In the genomic region with DNA sequence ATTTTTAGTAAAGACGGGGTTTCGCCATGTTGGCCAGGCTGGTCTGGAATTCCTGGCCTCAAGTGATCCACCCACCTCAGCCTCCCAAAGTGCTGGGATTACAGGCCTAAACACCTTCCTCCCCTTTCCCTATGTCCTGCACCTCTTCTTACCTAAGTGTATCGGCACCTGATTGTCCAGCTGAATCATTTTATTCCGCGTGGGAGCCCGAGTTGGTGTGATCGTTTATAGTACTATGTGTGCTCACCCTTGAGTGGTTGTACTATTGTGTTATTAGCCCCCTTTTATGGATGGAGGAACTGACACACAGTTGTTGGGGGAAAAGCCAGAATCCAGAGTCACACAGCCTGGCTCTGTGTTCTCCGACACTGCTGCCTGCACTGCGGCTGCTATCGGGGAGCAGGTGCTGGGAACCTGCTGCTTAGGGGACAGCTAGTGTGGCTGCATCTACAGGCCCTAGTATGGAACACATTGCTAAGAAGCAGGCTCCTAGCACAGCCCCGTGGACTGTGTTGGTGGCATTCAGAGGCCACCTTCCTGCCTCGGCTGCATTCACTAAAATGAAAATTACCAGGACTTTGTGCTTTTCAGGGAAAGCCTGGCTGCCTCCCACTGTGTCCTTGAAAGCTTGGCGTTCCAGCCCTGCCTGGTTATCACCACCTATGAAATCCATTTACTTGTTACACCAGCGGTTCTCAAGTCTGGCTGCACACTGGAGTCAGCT, we compare ENCODE assay signal across 17 cellular contexts. TPM values are rescaled to one million over a fixed set of nuclear protein-coding genes. Genes with fewer than 3 reads are reported as not detected.
DNase-seq lines count a peak whose midpoint lies in the region; ATAC-seq, FAIRE-seq and TF ChIP-seq lines count a peak whose summit lies in the region.
"Had no signal": no experiment of that assay in that cellular context is flagged by ENCODE, and none has a peak within 500 bp of the region (broad histone marks: within the 10 kb centered on the region; RNA-seq: fewer than 3 reads in every experiment).

No MANE protein-coding gene starts in this region.

- whole genome bisulfite sequencing in mesodermal cell (ENCODE audit: insufficient coverage in 2 of 2), 2 experiments = 90% methylated on average over 9 to 11 of the region's 14 CpGs

- H3K27me3 Mint-ChIP-seq in activated CD4-positive, alpha-beta memory T cell treated with anti-CD3 and anti-CD28 coated beads, Interleukin-2, amount 10 ng/mL, durations not matched to agents 7 days and 5 days = no peaks in the 10 kb centered on the region
- H3K27me3 Mint-ChIP-seq: naive B cell had no signal

- FAIRE-seq in GM12892 (lab: Jason Lieb, UNC) = no peak
- FAIRE-seq: urothelium cell line had no signal

- TF ChIP-seq POLR2A in GM12892 (IDR thresholded peaks at IDR 0.05; ENCODE audit: low read depth, low read length) = peak; percentile 59

- TF ChIP-seq CTCF in AG04450 (IDR thresholded peaks at IDR 0.05; ENCODE audit: low read depth, low read length) (no peak), coronary artery (IDR thresholded peaks at IDR 0.05) (no peak)

- H3K27me3 ChIP-seq in AG04450 (ENCODE audit: control insufficient read depth, insufficient read depth, low read length) = no peaks in the 10 kb centered on the region
- H3K27me3 ChIP-seq: right atrium auricular region had no signal

- H3K4me1 ChIP-seq in mesodermal cell (ENCODE audit: control insufficient read depth, insufficient read depth, low read length, poor library complexity, severe bottlenecking) = peaks cover 41% of the 10 kb centered on the region

- peaks cover 38% of the 10 kb centered on the region for H3K36me3 ChIP-seq in mesodermal cell (ENCODE audit: control insufficient read depth, insufficient read depth, low read length)

- peak overlapping the region; percentile 10 for H3K27ac Mint-ChIP-seq in activated CD4-positive, alpha-beta memory T cell treated with anti-CD3 and anti-CD28 coated beads, Interleukin-2, amount 10 ng/mL, durations not matched to agents 7 days and 5 days

- CTCF ChIA-PET in AG04450 (lab: Charles Lee) = interaction anchor here (2.1 to 11.2 kb wide), 2 partner anchors 6 to 10 kb away, joined by 5 to 82 read pairs; no protein-coding TSS in a partner anchor
- CTCF ChIA-PET in activated CD4-positive, alpha-beta memory T cell treated with anti-CD3 and anti-CD28 coated beads, Interleukin-2, amount 10 ng/mL, durations not matched to agents 7 days and 5 days (lab: Charles Lee) = interaction anchor here (0.8 to 7.6 kb wide), 5 partner anchors 8 to 148 kb away, joined by 3 to 72 read pairs (median 15); partner anchors contain the start of gene ENO1

- POLR2A ChIA-PET in AG04450 (lab: Yijun Ruan, JAX) = interaction anchor here (1.3 to 2.7 kb wide), 5 partner anchors 8 to 148 kb away, joined by 3 to 12 read pairs (median 7); no protein-coding TSS in a partner anchor
- POLR2A ChIA-PET in activated CD4-positive, alpha-beta memory T cell treated with anti-CD3 and anti-CD28 coated beads, Interleukin-2, amount 10 ng/mL, durations not matched to agents 7 days and 5 days (lab: Charles Lee) = interaction anchor here (0.6 to 14.5 kb wide), 9 partner anchors 8 to 218 kb away, joined by 3 to 221 read pairs (median 4); partner anchors contain the start of gene ENO1

- H3K4me3 ChIP-seq in AG04450 (ENCODE audit: low read depth, low read length) = no peak overlapping the region
- no peak overlapping the region for H3K4me3 ChIP-seq in mesodermal cell (ENCODE audit: extremely low read depth, insufficient read depth, low read length, poor library complexity, severe bottlenecking)
- no peak overlapping the region for H3K4me3 ChIP-seq in coronary artery
- H3K4me3 ChIP-seq: right atrium auricular region had no signal

- no peak for DNase-seq in AG04450 (ENCODE audit: low read depth, low spot score)
- no peak for DNase-seq in GM12892 (ENCODE audit: insufficient read length)
- no peak for DNase-seq in activated CD4-positive, alpha-beta memory T cell treated with anti-CD3 and anti-CD28 coated beads, Interleukin-2, amount 10 ng/mL, durations not matched to agents 7 days and 5 days
- DNase-seq in coronary artery (ENCODE audit: low spot score) = no peak
- DNase-seq: activated CD4-positive, alpha-beta T cell treated with anti-CD3 and anti-CD28 coated beads, Interleukin-2, amount 50 U/mL, for 1 hour; activated gamma-delta T cell treated with Interleukin-2 at 50 U/mL for 16 hours; caudate nucleus; EL; Kasumi-1; naive B cell; NCI-H187; NCI-H526 had no signal

- peaks cover 36% of the 10 kb centered on the region for H3K4me1 Mint-ChIP-seq in activated CD4-positive, alpha-beta memory T cell treated with anti-CD3 and anti-CD28 coated beads, Interleukin-2, amount 10 ng/mL, durations not matched to agents 7 days and 5 days

- H3K36me3 Mint-ChIP-seq in activated CD4-positive, alpha-beta memory T cell treated with anti-CD3 and anti-CD28 coated beads, Interleukin-2, amount 10 ng/mL, durations not matched to agents 7 days and 5 days (ENCODE audit: low read depth) = peaks cover 52% of the 10 kb centered on the region

- ATAC-seq in HG03460 (IDR thresholded peaks at IDR 0.05; ENCODE audit: unreplicated experiment) = no peak
- no peak for ATAC-seq in GM18873 (IDR thresholded peaks at IDR 0.05; ENCODE audit: low FRiP score, unreplicated experiment)

- no peaks in the 10 kb centered on the region for H3K9me3 Mint-ChIP-seq in activated CD4-positive, alpha-beta memory T cell treated with anti-CD3 and anti-CD28 coated beads, Interleukin-2, amount 10 ng/mL, durations not matched to agents 7 days and 5 days

- H3K27ac ChIP-seq in AG04450 (ENCODE audit: low read depth, low read length) (peak overlapping the region; percentile 39), mesodermal cell (ENCODE audit: low read depth, low read length, severe bottlenecking) (peak overlapping the region; percentile 88), coronary artery (peak overlapping the region in 1 of 2 donors; percentile 39)

- no peaks in the 10 kb centered on the region; the same call in 1 of the 2 replicates for H3K9me3 ChIP-seq in AG04450 (ENCODE audit: control insufficient read depth, insufficient read depth, low read length)
- no peaks in the 10 kb centered on the region for H3K9me3 ChIP-seq in mesodermal cell (ENCODE audit: control insufficient read depth, low read length)
- H3K9me3 ChIP-seq: right atrium auricular region had no signal

- no peak overlapping the region for H3K4me3 Mint-ChIP-seq in activated CD4-positive, alpha-beta memory T cell treated with anti-CD3 and anti-CD28 coated beads, Interleukin-2, amount 10 ng/mL, durations not matched to agents 7 days and 5 days

RNA-seq across cellular contexts. Expression of gene ENO1, which starts 21.6 kb away (rescaled TPM):
- polyA plus RNA-seq in AG04450 (2011; rRNA removed) = 1,423 and 1,563 TPM in 2 replicates
- polyA minus RNA-seq in AG04450 (2011; rRNA and poly(A)+ RNA removed) = 1,479 and 1,712 TPM in 2 replicates
- 2,713 TPM for polyA plus RNA-seq in GM12892 (2012; ENCODE audit: missing spikeins)
- 1,000 to 10,000 TPM; 2,453 to 2,472 TPM for total RNA-seq in activated CD4-positive, alpha-beta memory T cell treated with anti-CD3 and anti-CD28 coated beads, Interleukin-2, amount 10 ng/mL, durations not matched to agents 7 days and 5 days
- polyA plus RNA-seq in mesodermal cell (2013, experiment 1 of 2) = 1,433 TPM
- polyA plus RNA-seq in mesodermal cell (2013, experiment 2 of 2) = 1,329 TPM

RNA-seq across cellular contexts. Expression of gene RERE, which starts 39.4 kb away (rescaled TPM):
- 14.3 and 20.6 TPM in 2 replicates for polyA plus RNA-seq in AG04450 (2011; rRNA removed)
- polyA minus RNA-seq in AG04450 (2011; rRNA and poly(A)+ RNA removed) = 92.5 and 93.5 TPM in 2 replicates
- polyA plus RNA-seq in GM12892 (2012; ENCODE audit: missing spikeins) = 17.9 TPM
- total RNA-seq in activated CD4-positive, alpha-beta memory T cell treated with anti-CD3 and anti-CD28 coated beads, Interleukin-2, amount 10 ng/mL, durations not matched to agents 7 days and 5 days = 100 to 1,000 TPM in 1 of 2 experiments, 10 to 100 TPM in 1; 96.6 to 101 TPM
- 92.8 TPM for polyA plus RNA-seq in mesodermal cell (2013, experiment 1 of 2)
- polyA plus RNA-seq in mesodermal cell (2013, experiment 2 of 2) = 89.3 TPM
